In genomic region chr18:30658306-30658705, GRCh38 we compare ENCODE assay signal across 22 cellular contexts.
"Had no signal": no experiment of that assay in that cellular context is flagged by ENCODE, and none has a peak within 500 bp of the region (broad histone marks: within the 10 kb centered on the region; RNA-seq: fewer than 3 reads in every experiment).

No MANE protein-coding gene starts in this region.

- H3K9ac ChIP-seq: KMS-11 had no signal

- H3K4me2 ChIP-seq: KMS-11 had no signal

- H3K27ac ChIP-seq: KMS-11, SJSA1, SK-N-MC had no signal

- H3K36me3 ChIP-seq: SJSA1 had no signal

- DNase-seq: IMR-90, Kasumi-1, NCI-H1092 treated with DMSO at 0.1 percent for 48 hours, NCI-H1436, NCI-H187, NCI-H2029, NCI-H2081 treated with DMSO at 0.1 percent for 48 hours, NCI-H2171, NCI-H226, NCI-H446, NCI-H510A, NCI-H524 treated with DMSO at 0.1 percent for 48 hours, NCI-H69, NCI-H774, Right ventricle myocardium superior, RPMI8226, SIG-M5 had no signal

- H3K27me3 ChIP-seq: SJSA1 had no signal

- FAIRE-seq: HepG2, RCC 7860 had no signal

- ATAC-seq: HepG2 had no signal

- H3K4me1 ChIP-seq: SJSA1 had no signal

- H3K4me3 ChIP-seq: SJSA1, SK-N-MC had no signal

- H3K9me3 ChIP-seq: SJSA1 had no signal
